In genomic region chr1:215146252-215146975, GRCh38 we compare ENCODE assay signal across 8 cellular contexts.
DNase-seq lines count a peak whose midpoint lies in the region; ATAC-seq, FAIRE-seq and TF ChIP-seq lines count a peak whose summit lies in the region.

No MANE protein-coding gene starts in this region.

- no peak for FAIRE-seq in frontal cortex (lab: Jason Lieb, UNC)

- H3K4me2 ChIP-seq in PC-3 (ENCODE audit: low read length), result peak overlapping the region; percentile 34

- no peaks in the 10 kb centered on the region for H3F3A ChIP-seq in PC-3 (ENCODE audit: low read length, unreplicated experiment)

- H3K9me2 ChIP-seq in PC-3 (replicated peaks; ENCODE audit: low read length), result no peaks in the 10 kb centered on the region

- H3K36me3 ChIP-seq in PC-3 (ENCODE audit: low read depth, low read length), result no peaks in the 10 kb centered on the region

- CTCF ChIA-PET in PC-3 (lab: Charles Lee), result interaction anchor here (0.6 to 3.6 kb wide), 8 partner anchors 210 to 490 kb away, joined by 3 to 29 read pairs (median 4); no protein-coding TSS in a partner anchor

- ATAC-seq in GM18868 (IDR thresholded peaks at IDR 0.05; ENCODE audit: unreplicated experiment), result peak; percentile 38
- peak; percentile 64 for ATAC-seq in PC-3
- ATAC-seq in GM21717 (IDR thresholded peaks at IDR 0.05; ENCODE audit: unreplicated experiment), result no peak

- peak overlapping the region; percentile 5; the same call in 1 of the 2 replicates for H3K4me3 ChIP-seq in PC-3 (ENCODE audit: low read length)

- no peaks in the 10 kb centered on the region for H3K27me3 ChIP-seq in PC-3 (ENCODE audit: low read length)

- H2AFZ ChIP-seq in PC-3 (ENCODE audit: low read length), result peak overlapping the region; percentile 51

- H3K4me1 ChIP-seq in PC-3 (ENCODE audit: insufficient read depth, low read length), result peaks cover 21% of the 10 kb centered on the region

- peaks cover 8% of the 10 kb centered on the region for H3K9me3 ChIP-seq in PC-3 (ENCODE audit: low read length)

- TF ChIP-seq CTCF in 22Rv1 (IDR thresholded peaks at IDR 0.05) (peak; percentile 75), PC-3 (conservative IDR thresholded peaks at IDR 0.05; ENCODE audit: low read depth, low read length) (peak; percentile 98)

- intact Hi-C loops in PC-3 (cut with micrococcal nuclease), result loop anchor here (1.0 to 5.0 kb wide), 6 partner anchors 69 to 487 kb away; no protein-coding TSS in a partner anchor

- H4K20me1 ChIP-seq in PC-3 (ENCODE audit: low read length), result no peaks in the 10 kb centered on the region

- POLR2A ChIA-PET in PC-3 (lab: Charles Lee; ENCODE audit: unreplicated experiment), result no interaction called here

- H3K27ac ChIP-seq in 22Rv1 (no peak overlapping the region), PC-3 (ENCODE audit: low read length) (no peak overlapping the region)

- no TSS peak for BruUV-seq in PC-3 (replicated peaks; lab: Mats Ljungman, UMichigan)

- H3K9ac ChIP-seq in PC-3 (ENCODE audit: low read length), result no peak overlapping the region

- no peaks in the 10 kb centered on the region for H3K79me2 ChIP-seq in PC-3 (ENCODE audit: low read length)

- DNase-seq in PC-3 (peak; percentile 82), fibroblast of peridontal ligament (ENCODE audit: extremely low read depth) (peak; percentile 69), amygdala (lab: John Stamatoyannopoulos, UW) (no peak), frontal cortex (ENCODE audit: low spot score in 2 of 2) (no peak), NCI-H1436 treated with DMSO at 0.1 percent for 48 hours (lab: John Stamatoyannopoulos, UW) (no peak)

Comparison
In these comparisons a context has a peak if more than half of its experiments do, and no peak if none do; other contexts are left out.
1. DNase-seq: peak in PC-3 (single experiment) and fibroblast of peridontal ligament (single experiment); none in amygdala (0 of 56), frontal cortex (0 of 2) and NCI-H1436 treated with DMSO at 0.1 percent for 48 hours (single experiment).